1 cellular context compared by ENCODE assay signal in genomic region chr19:47600246-47601179, GRCh38.
TF ChIP-seq lines count a peak whose summit lies in the region.

No MANE protein-coding gene starts in this region.

TF ChIP-seq in IMR-90, 13 proteins besides CTCF, POLR2A, EP300 and RAD21 (continued from another document):
- peak; percentile 23; the same call in 1 of the 2 replicates for TF ChIP-seq USF2 (IDR thresholded peaks at IDR 0.05; ENCODE audit: low read depth, low read length)
- peak; percentile 83; the same call in 1 of the 2 replicates for TF ChIP-seq MAZ (IDR thresholded peaks at IDR 0.05; ENCODE audit: borderline replicate concordance, low read depth, low read length)
- no peak for TF ChIP-seq CHD1 (IDR thresholded peaks at IDR 0.05; ENCODE audit: low read depth, low read length)
- no peak for TF ChIP-seq MAFK (IDR thresholded peaks at IDR 0.05; ENCODE audit: low read depth, low read length)
- no peak for TF ChIP-seq NFE2L2 (IDR thresholded peaks at IDR 0.05; ENCODE audit: low read depth, low read length)
- TF ChIP-seq RFX5 (IDR thresholded peaks at IDR 0.05; ENCODE audit: low read depth, low read length) = no peak
- peak; percentile 10; the same call in 1 of the 2 replicates for TF ChIP-seq BHLHE40 (IDR thresholded peaks at IDR 0.05; ENCODE audit: low read depth, low read length)
- TF ChIP-seq RCOR1 (IDR thresholded peaks at IDR 0.05; ENCODE audit: insufficient replicate concordance, low read length) = peak; percentile 73
- no peak for TF ChIP-seq SMC3 (IDR thresholded peaks at IDR 0.05; ENCODE audit: low read depth, low read length)
